In genomic region chr1:3023994-3024393, GRCh38 we compare ENCODE assay signal across 30 cellular contexts. TPM values are rescaled to one million over a fixed set of nuclear protein-coding genes. Genes with fewer than 3 reads are reported as not detected.
DNase-seq lines count a peak whose midpoint lies in the region; ATAC-seq and TF ChIP-seq lines count a peak whose summit lies in the region.
"Had no signal": no experiment of that assay in that cellular context is flagged by ENCODE, and none has a peak within 500 bp of the region (broad histone marks: within the 10 kb centered on the region; RNA-seq: fewer than 3 reads in every experiment).

No MANE protein-coding gene starts in this region.

- intact Hi-C loops in aorta (cut with DNase I): no loop called here

- H3K4me1 ChIP-seq in GM23338 (ENCODE audit: insufficient read depth): no peaks in the 10 kb centered on the region; the same call in 1 of the 2 replicates
- H3K4me1 ChIP-seq in aorta (ENCODE audit: control insufficient read depth in 1 of 2, insufficient read depth in 2 of 2, low read length in 2 of 2): no peaks in the 10 kb centered on the region
- no peaks in the 10 kb centered on the region for H3K4me1 ChIP-seq in SJCRH30
- H3K4me1 ChIP-seq: gastroesophageal sphincter, tibial nerve had no signal

- H2AFZ ChIP-seq in GM23338: no peak overlapping the region

- H3K4me3 Mint-ChIP-seq in GM23338 (no peak overlapping the region), glutamatergic neuron (ENCODE audit: unreplicated experiment) (no peak overlapping the region)
- no peak overlapping the region for H3K4me3 Mint-ChIP-seq in activated naive CD8-positive, alpha-beta T cell treated with anti-CD3 and anti-CD28 coated beads for 36 hours
- H3K4me3 Mint-ChIP-seq: activated CD8-positive, alpha-beta T cell treated with anti-CD3 and anti-CD28 coated beads, Interleukin-2, amount 10 ng/mL, durations not matched to agents 7 days and 5 days; CD4-positive, alpha-beta T cell; central memory CD8-positive, alpha-beta T cell; naive B cell; stimulated activated naive CD8-positive, alpha-beta T cell treated with anti-CD3 and anti-CD28 coated beads, Interleukin-15, Interleukin-2, amounts not matched to agents 100 ng/mL and 50 ng/mL, for 24 hours had no signal

- peak; percentile 23 for ATAC-seq in GM23338
- no peak for ATAC-seq in aorta (ENCODE audit: low FRiP score)
- ATAC-seq: activated CD8-positive, alpha-beta T cell treated with anti-CD3 and anti-CD28 coated beads, Interleukin-2, amount 10 ng/mL, durations not matched to agents 7 days and 5 days; esophagus mucosa; gastroesophageal sphincter had no signal

- H3K36me3 Mint-ChIP-seq in GM23338 (ENCODE audit: low read depth) (no peaks in the 10 kb centered on the region), glutamatergic neuron (ENCODE audit: unreplicated experiment) (no peaks in the 10 kb centered on the region)
- no peaks in the 10 kb centered on the region for H3K36me3 Mint-ChIP-seq in activated naive CD8-positive, alpha-beta T cell treated with anti-CD3 and anti-CD28 coated beads for 36 hours
- H3K36me3 Mint-ChIP-seq: naive B cell had no signal

- H3K27ac Mint-ChIP-seq in GM23338 (no peak overlapping the region), glutamatergic neuron (ENCODE audit: unreplicated experiment) (no peak overlapping the region)
- no peak overlapping the region for H3K27ac Mint-ChIP-seq in activated naive CD8-positive, alpha-beta T cell treated with anti-CD3 and anti-CD28 coated beads for 36 hours
- H3K27ac Mint-ChIP-seq: activated CD8-positive, alpha-beta T cell treated with anti-CD3 and anti-CD28 coated beads, Interleukin-2, amount 10 ng/mL, durations not matched to agents 7 days and 5 days; CD4-positive, alpha-beta T cell; naive B cell; stimulated activated naive CD8-positive, alpha-beta T cell treated with anti-CD3 and anti-CD28 coated beads, Interleukin-15, Interleukin-2, amounts not matched to agents 100 ng/mL and 50 ng/mL, for 24 hours had no signal

- DNase-seq in CMK (ENCODE audit: low read depth) (peak; percentile 2), GM23338 (ENCODE audit: low spot score) (peak; percentile 43), SK-MEL-5 (ENCODE audit: low read depth, low spot score) (peak; percentile 26), glutamatergic neuron (no peak), aorta (no peak), SJCRH30 (no peak), Ammon's horn (ENCODE audit: low spot score) (no peak)
- no peak for DNase-seq in activated naive CD8-positive, alpha-beta T cell treated with anti-CD3 and anti-CD28 coated beads for 36 hours
- DNase-seq: activated CD4-positive, CD25-positive, alpha-beta regulatory T cell; activated CD8-positive, alpha-beta T cell treated with anti-CD3 and anti-CD28 coated beads, Interleukin-2, amount 10 ng/mL, durations not matched to agents 7 days and 5 days; activated naive CD4-positive, alpha-beta T cell treated with Interleukin-2 at 50 U/mL for 16 hours; anterior cingulate cortex; CD4-positive, alpha-beta T cell; DMS153; mammary epithelial cell; naive B cell; NCI-H1417 treated with DMSO at 0.1 percent for 48 hours; NCI-H2107; NCI-H510A; NK-92 treated with Interleukin-12 subunit alpha and Interleukin-12 subunit beta, amount 100 ng/mL, for 24 hours; nucleus accumbens; T-helper 9 cell had no signal

- in situ Hi-C loops in SK-MEL-5 (cut with HindIII; ENCODE audit: low pct_unique_long_range_greater_than_20kb, low sequenced_read_pairs): no loop called here

- no peak overlapping the region for H3K4me2 ChIP-seq in GM23338

- H3K36me3 ChIP-seq in GM23338 (ENCODE audit: insufficient read depth) (no peaks in the 10 kb centered on the region), aorta (ENCODE audit: control insufficient read depth in 1 of 2, insufficient read depth in 2 of 2, low read length in 1 of 2) (no peaks in the 10 kb centered on the region), SJCRH30 (no peaks in the 10 kb centered on the region)
- H3K36me3 ChIP-seq: gastroesophageal sphincter, tibial nerve had no signal

- H3K79me2 ChIP-seq in GM23338 (replicated peaks; ENCODE audit: insufficient read depth): no peaks in the 10 kb centered on the region

- H3K27me3 Mint-ChIP-seq in GM23338 (ENCODE audit: insufficient read depth, low read depth, poor library complexity) (peaks cover 14% of the 10 kb centered on the region), glutamatergic neuron (ENCODE audit: unreplicated experiment) (no peaks in the 10 kb centered on the region)
- H3K27me3 Mint-ChIP-seq in activated naive CD8-positive, alpha-beta T cell treated with anti-CD3 and anti-CD28 coated beads for 36 hours: no peaks in the 10 kb centered on the region
- H3K27me3 Mint-ChIP-seq: CD4-positive, alpha-beta T cell; central memory CD8-positive, alpha-beta T cell; stimulated activated naive CD8-positive, alpha-beta T cell treated with anti-CD3 and anti-CD28 coated beads, Interleukin-15, Interleukin-2, amounts not matched to agents 100 ng/mL and 50 ng/mL, for 24 hours had no signal

- H3K27me3 ChIP-seq in GM23338 (ENCODE audit: insufficient read depth): no peaks in the 10 kb centered on the region
- H3K27me3 ChIP-seq in aorta (ENCODE audit: control insufficient read depth in 1 of 2, insufficient read depth in 2 of 2, low read length in 1 of 2): no peaks in the 10 kb centered on the region
- H3K27me3 ChIP-seq in SJCRH30: peaks cover 19% of the 10 kb centered on the region

- H4K20me1 ChIP-seq in GM23338 (replicated peaks; ENCODE audit: insufficient read depth): no peaks in the 10 kb centered on the region

- H3K4me3 ChIP-seq in GM23338 (no peak overlapping the region), aorta (ENCODE audit: low read length in 2 of 2) (no peak overlapping the region), SJCRH30 (no peak overlapping the region)
- H3K4me3 ChIP-seq: gastroesophageal sphincter, tibial nerve had no signal

- H3K9me2 ChIP-seq in GM23338 (ENCODE audit: insufficient read depth): no peaks in the 10 kb centered on the region

- H3K4me1 Mint-ChIP-seq in GM23338: peaks cover 10% of the 10 kb centered on the region; the same call in 2 of the 3 replicates
- H3K4me1 Mint-ChIP-seq in glutamatergic neuron (ENCODE audit: low read depth, unreplicated experiment): no peaks in the 10 kb centered on the region
- no peaks in the 10 kb centered on the region for H3K4me1 Mint-ChIP-seq in activated naive CD8-positive, alpha-beta T cell treated with anti-CD3 and anti-CD28 coated beads for 36 hours
- H3K4me1 Mint-ChIP-seq: central memory CD8-positive, alpha-beta T cell; naive B cell had no signal

- no peaks in the 10 kb centered on the region for H3F3A ChIP-seq in GM23338 (replicated peaks; ENCODE audit: low read depth)

- WGBS in aorta, 2 donors: 90% methylated on average over 9 of the region's 9 CpGs

- TF ChIP-seq CTCF in GM23338 (conservative IDR thresholded peaks at IDR 0.05; ENCODE audit: low read depth in 2 of 2) (peak in 1 of 2 experiments; percentile 30; a peak in 1 of 4 replicates), glutamatergic neuron (IDR thresholded peaks at IDR 0.05; ENCODE audit: partially characterized antibody, unreplicated experiment) (peak; percentile 44)

- no peaks in the 10 kb centered on the region for H3K9me3 ChIP-seq in aorta (ENCODE audit: control insufficient read depth, low read length)
- H3K9me3 ChIP-seq in SJCRH30 (replicated peaks): no peaks in the 10 kb centered on the region
- H3K9me3 ChIP-seq: gastroesophageal sphincter, tibial nerve had no signal

- H3K27ac ChIP-seq in GM23338 (ENCODE audit: low read depth) (no peak overlapping the region), aorta (ENCODE audit: low read depth in 1 of 2, low read length in 2 of 2) (no peak overlapping the region), SJCRH30 (no peak overlapping the region)
- H3K27ac ChIP-seq: gastroesophageal sphincter, RWPE1, tibial nerve had no signal

- no peaks in the 10 kb centered on the region for H3K9me3 Mint-ChIP-seq in GM23338
- H3K9me3 Mint-ChIP-seq in glutamatergic neuron (ENCODE audit: unreplicated experiment): peaks cover 2% of the 10 kb centered on the region
- H3K9me3 Mint-ChIP-seq in activated naive CD8-positive, alpha-beta T cell treated with anti-CD3 and anti-CD28 coated beads for 36 hours: no peaks in the 10 kb centered on the region
- H3K9me3 Mint-ChIP-seq: CD4-positive, alpha-beta T cell; central memory CD8-positive, alpha-beta T cell; naive B cell; stimulated activated naive CD8-positive, alpha-beta T cell treated with anti-CD3 and anti-CD28 coated beads, Interleukin-15, Interleukin-2, amounts not matched to agents 100 ng/mL and 50 ng/mL, for 24 hours had no signal

TF ChIP-seq in GM23338, 12 proteins besides CTCF, POLR2A, EP300 and RAD21:
- peak; percentile 33; the same call in 1 of the 2 replicates for TF ChIP-seq CREB1 (CRISPR knock-in tag; IDR thresholded peaks at IDR 0.05; ENCODE audit: low read depth)
- no peak for TF ChIP-seq EZH2 (IDR thresholded peaks at IDR 0.05; ENCODE audit: low read depth, unreplicated experiment)

RNA-seq across cellular contexts. Expression of gene ACTRT2, which starts 2.7 kb away (rescaled TPM):
- total RNA-seq in GM23338 (2014; rRNA removed; shearing (Covaris generic)): not detected in 2 replicates
- not detected in 2 replicates for polyA plus RNA-seq in GM23338 (2016; fragmentation: Nextera tagmentation; extraction: Ambion mirVana)
- total RNA-seq in SK-MEL-5 (2014; rRNA removed; shearing (Covaris generic)): not detected in 2 replicates
- not detected in 2 replicates for polyA plus RNA-seq in SK-MEL-5 (2015; cell fraction: cytosol; rRNA removed)
- polyA plus RNA-seq in SK-MEL-5 (2015; cell fraction: nucleus; rRNA removed): not detected in 2 replicates
- total RNA-seq in glutamatergic neuron (ENCODE audit: unreplicated experiment): not detected
- not detected for total RNA-seq in aorta
- polyA plus RNA-seq in aorta: not detected
- not detected for total RNA-seq in activated naive CD8-positive, alpha-beta T cell treated with anti-CD3 and anti-CD28 coated beads for 36 hours
- not detected in 2 replicates for total RNA-seq in SJCRH30 (2014; rRNA removed; shearing (Covaris generic))
- total RNA-seq: activated CD8-positive, alpha-beta T cell treated with anti-CD3 and anti-CD28 coated beads, Interleukin-2, amount 10 ng/mL, durations not matched to agents 7 days and 5 days; CD4-positive, alpha-beta T cell; esophagus mucosa; gastroesophageal sphincter; M059J; mammary epithelial cell; renal cortical epithelial cell; tibial nerve had no signal
- polyA plus RNA-seq: mammary epithelial cell had no signal

RNA-seq across cellular contexts. Expression of gene PRDM16, which starts 45.0 kb away (rescaled TPM):
- total RNA-seq in GM23338 (2014; rRNA removed; shearing (Covaris generic)): 0.14 and 0.66 TPM in 2 replicates
- polyA plus RNA-seq in GM23338 (2016; fragmentation: Nextera tagmentation; extraction: Ambion mirVana) (0.16 TPM in 2 replicates), aorta (10 to 100 TPM in 1 of 2 donors, 1 to 10 TPM in 1; 5.0 to 21.1 TPM)
- total RNA-seq in SK-MEL-5 (2014; rRNA removed; shearing (Covaris generic)): 0.27 and 0.61 TPM in 2 replicates
- 0.15 and 0.34 TPM in 2 replicates for polyA plus RNA-seq in SK-MEL-5 (2015; cell fraction: cytosol; rRNA removed)
- 0.04 and 0.46 TPM in 2 replicates for polyA plus RNA-seq in SK-MEL-5 (2015; cell fraction: nucleus; rRNA removed)
- total RNA-seq in glutamatergic neuron (ENCODE audit: unreplicated experiment) (0.07 TPM), aorta (10 to 100 TPM; 61.9 to 80.7 TPM)
- total RNA-seq in activated naive CD8-positive, alpha-beta T cell treated with anti-CD3 and anti-CD28 coated beads for 36 hours: under 1 TPM; 0.06 to 0.12 TPM
- total RNA-seq in SJCRH30 (2014; rRNA removed; shearing (Covaris generic)): 1.2 and 1.4 TPM in 2 replicates
- total RNA-seq: CD4-positive, alpha-beta T cell; M059J; mammary epithelial cell had no signal

Comparison
In these comparisons a context has a peak if more than half of its experiments do, and no peak if none do; other contexts are left out.
1. DNase-seq: peak in CMK (single experiment), GM23338 (single experiment) and SK-MEL-5 (single experiment); none in glutamatergic neuron (single experiment), aorta (0 of 2), activated naive CD8-positive, alpha-beta T cell treated with anti-CD3 and anti-CD28 coated beads for 36 hours (single experiment), SJCRH30 (0 of 2) and Ammon's horn (single experiment).
2. RNA of gene PRDM16, which starts 45.0 kb away (total RNA-seq): 61.9 to 80.7 TPM in aorta; 1.2 to 1.4 TPM in SJCRH30, 0.27 to 0.61 TPM in SK-MEL-5, 0.14 to 0.66 TPM in GM23338, 0.06 to 0.12 TPM in activated naive CD8-positive, alpha-beta T cell treated with anti-CD3 and anti-CD28 coated beads for 36 hours and 0.07 TPM in glutamatergic neuron (single experiment); every median in the first group is over 10 times any median in the second.